ENCODE assay signal across 8 cellular contexts in the genomic region with DNA sequence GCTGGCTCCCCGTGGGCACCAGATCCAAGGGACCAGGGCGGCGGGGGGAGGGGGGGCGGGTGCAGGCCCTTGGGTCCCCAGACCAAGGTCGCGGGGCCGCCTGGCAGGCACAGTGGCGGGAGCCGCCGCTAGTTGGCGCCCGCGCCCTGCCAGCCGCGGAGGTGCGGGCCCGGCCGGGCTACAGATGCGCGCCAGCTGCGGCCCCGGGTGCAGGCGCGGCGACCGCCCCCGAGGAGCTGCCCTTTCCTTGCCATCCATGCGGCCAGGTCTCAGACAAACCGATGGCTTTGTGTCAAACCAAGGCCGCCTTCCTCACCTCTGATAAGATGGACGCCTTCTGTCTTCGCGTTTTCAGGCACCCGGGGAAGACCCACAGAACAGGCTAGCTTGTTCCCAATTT. TPM values are rescaled to one million over a fixed set of nuclear protein-coding genes. Genes with fewer than 3 reads are reported as not detected.
A peak's percentile ranks its signal among the peaks of the same experiment; 100 is the strongest.
DNase-seq lines count a peak whose midpoint lies in the region; ATAC-seq and TF ChIP-seq lines count a peak whose summit lies in the region.

No MANE protein-coding gene starts in this region.

- ATAC-seq in T-helper 17 cell (no peak), GM21515 (IDR thresholded peaks at IDR 0.05; ENCODE audit: unreplicated experiment) (no peak)
- ATAC-seq in stimulated activated effector memory CD8-positive, alpha-beta T cell treated with anti-CD3 and anti-CD28 coated beads, Interleukin-12 subunit alpha, Interleukin-12 subunit beta, amount 100 ng/mL, for 72 hours = peak; percentile 25

- peaks cover 3% of the 10 kb centered on the region; the same call in 1 of the 2 replicates for H3K4me1 ChIP-seq in HEK293 (ENCODE audit: control insufficient read depth, insufficient read depth, low read length)

- CTCF ChIA-PET in HEK293 (lab: Yijun Ruan, JAX) = interaction anchor here (0.6 to 2.1 kb wide), 14 partner anchors 14 to 348 kb away, joined by 3 to 24 read pairs (median 3); no protein-coding TSS in a partner anchor

- no peaks in the 10 kb centered on the region for H3K9me3 Mint-ChIP-seq in stimulated activated effector memory CD8-positive, alpha-beta T cell treated with anti-CD3 and anti-CD28 coated beads, Interleukin-12 subunit alpha, Interleukin-12 subunit beta, amount 100 ng/mL, for 72 hours

- in situ Hi-C loops in astrocyte of the spinal cord (cut with HindIII; ENCODE audit: low sequenced_read_pairs) = loop anchor here (25.0 kb wide), 1 partner anchor 280 kb away; no protein-coding TSS in a partner anchor

- H3K36me3 Mint-ChIP-seq in T-helper 17 cell (ENCODE audit: low read depth) = peaks cover 2% of the 10 kb centered on the region
- H3K36me3 Mint-ChIP-seq in stimulated activated effector memory CD8-positive, alpha-beta T cell treated with anti-CD3 and anti-CD28 coated beads, Interleukin-12 subunit alpha, Interleukin-12 subunit beta, amount 100 ng/mL, for 72 hours = peaks cover 95% of the 10 kb centered on the region

- peaks cover 22% of the 10 kb centered on the region for H3K4me1 Mint-ChIP-seq in T-helper 17 cell
- H3K4me1 Mint-ChIP-seq in stimulated activated effector memory CD8-positive, alpha-beta T cell treated with anti-CD3 and anti-CD28 coated beads, Interleukin-12 subunit alpha, Interleukin-12 subunit beta, amount 100 ng/mL, for 72 hours = peaks cover 50% of the 10 kb centered on the region

- TF ChIP-seq CTCF in AG10803 (conservative IDR thresholded peaks at IDR 0.05; ENCODE audit: low read length) (peak; percentile 18; the same call in 1 of the 2 replicates), HEK293 (tag by site-specific recombination; IDR thresholded peaks at IDR 0.05) (no peak), astrocyte of the spinal cord (IDR thresholded peaks at IDR 0.05; ENCODE audit: low read depth, low read length) (peak; percentile 49)

- peak overlapping the region; percentile 68 for H3K27ac Mint-ChIP-seq in T-helper 17 cell
- H3K27ac Mint-ChIP-seq in stimulated activated effector memory CD8-positive, alpha-beta T cell treated with anti-CD3 and anti-CD28 coated beads, Interleukin-12 subunit alpha, Interleukin-12 subunit beta, amount 100 ng/mL, for 72 hours = peak overlapping the region; percentile 86

- peak overlapping the region; percentile 41 for H3K4me3 Mint-ChIP-seq in T-helper 17 cell
- peak overlapping the region; percentile 67 for H3K4me3 Mint-ChIP-seq in stimulated activated effector memory CD8-positive, alpha-beta T cell treated with anti-CD3 and anti-CD28 coated beads, Interleukin-12 subunit alpha, Interleukin-12 subunit beta, amount 100 ng/mL, for 72 hours

- DNase-seq in AG10803 (ENCODE audit: low read depth) (peak; percentile 11), T-helper 17 cell (peak; percentile 57 to 72 (median 71)), astrocyte of the spinal cord (ENCODE audit: low read depth, low spot score) (no peak), kidney tubule cell (ENCODE audit: low spot score) (peak; percentile 22), NCI-H2171 (lab: John Stamatoyannopoulos, UW) (no peak)
- peak; percentile 74 to 81 for DNase-seq in stimulated activated effector memory CD8-positive, alpha-beta T cell treated with anti-CD3 and anti-CD28 coated beads, Interleukin-12 subunit alpha, Interleukin-12 subunit beta, amount 100 ng/mL, for 72 hours (ENCODE audit: low spot score in 2 of 2)

- no peaks in the 10 kb centered on the region for H3K9me3 ChIP-seq in HEK293 (ENCODE audit: control insufficient read depth, insufficient read depth, low read depth, low read length)
- H3K9me3 ChIP-seq in T-helper 17 cell (ENCODE audit: control insufficient read depth, low read length, poor library complexity, severe bottlenecking) = no peaks in the 10 kb centered on the region

- no peak overlapping the region for H3K27ac ChIP-seq in HEK293 (ENCODE audit: extremely low read depth, low read depth, low read length)

- H3K27me3 Mint-ChIP-seq in T-helper 17 cell = no peaks in the 10 kb centered on the region

- no peaks in the 10 kb centered on the region for H3K36me3 ChIP-seq in HEK293 (ENCODE audit: control insufficient read depth in 2 of 2, insufficient read depth in 1 of 2, low read length in 2 of 2)

- POLR2A ChIA-PET in HEK293 (lab: Yijun Ruan, JAX) = no interaction called here

- H3K4me3 ChIP-seq in AG10803 (ENCODE audit: low read length) (no peak overlapping the region), HEK293 (ENCODE audit: low read depth, low read length) (no peak overlapping the region), astrocyte of the spinal cord (ENCODE audit: low read depth, low read length) (no peak overlapping the region)

TF ChIP-seq in HEK293, 187 proteins besides CTCF, POLR2A, EP300 and RAD21:
- TF ChIP-seq ZNF223 (tag by site-specific recombination; IDR thresholded peaks at IDR 0.05) = peak; percentile 50; the same call in 1 of the 2 replicates
- peak; percentile 95 for TF ChIP-seq ZNF335 (tag by site-specific recombination; conservative IDR thresholded peaks at IDR 0.05)
- TF ChIP-seq ZNF350 (tag by site-specific recombination; IDR thresholded peaks at IDR 0.05) = no peak
- TF ChIP-seq, protein P1, sequence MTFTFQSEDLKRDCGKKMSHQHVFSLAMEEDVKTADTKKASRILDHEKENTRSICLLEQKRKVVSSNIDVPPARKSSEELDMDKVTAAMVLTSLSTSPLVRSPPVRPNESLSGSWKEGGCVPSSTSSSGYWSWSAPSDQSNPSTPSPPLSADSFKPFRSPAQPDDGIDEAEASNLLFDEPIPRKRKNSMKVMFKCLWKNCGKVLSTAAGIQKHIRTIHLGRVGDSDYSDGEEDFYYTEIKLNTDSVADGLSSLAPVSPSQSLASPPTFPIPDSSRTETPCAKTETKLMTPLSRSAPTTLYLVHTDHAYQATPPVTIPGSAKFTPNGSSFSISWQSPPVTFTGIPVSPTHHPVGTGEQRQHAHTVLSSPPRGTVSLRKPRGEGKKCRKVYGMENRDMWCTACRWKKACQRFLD (tag by site-specific recombination; IDR thresholded peaks at IDR 0.05) = no peak
- TF ChIP-seq ZNF560 (tag by site-specific recombination; IDR thresholded peaks at IDR 0.05; ENCODE audit: borderline replicate concordance) = no peak
- TF ChIP-seq, protein P2, sequence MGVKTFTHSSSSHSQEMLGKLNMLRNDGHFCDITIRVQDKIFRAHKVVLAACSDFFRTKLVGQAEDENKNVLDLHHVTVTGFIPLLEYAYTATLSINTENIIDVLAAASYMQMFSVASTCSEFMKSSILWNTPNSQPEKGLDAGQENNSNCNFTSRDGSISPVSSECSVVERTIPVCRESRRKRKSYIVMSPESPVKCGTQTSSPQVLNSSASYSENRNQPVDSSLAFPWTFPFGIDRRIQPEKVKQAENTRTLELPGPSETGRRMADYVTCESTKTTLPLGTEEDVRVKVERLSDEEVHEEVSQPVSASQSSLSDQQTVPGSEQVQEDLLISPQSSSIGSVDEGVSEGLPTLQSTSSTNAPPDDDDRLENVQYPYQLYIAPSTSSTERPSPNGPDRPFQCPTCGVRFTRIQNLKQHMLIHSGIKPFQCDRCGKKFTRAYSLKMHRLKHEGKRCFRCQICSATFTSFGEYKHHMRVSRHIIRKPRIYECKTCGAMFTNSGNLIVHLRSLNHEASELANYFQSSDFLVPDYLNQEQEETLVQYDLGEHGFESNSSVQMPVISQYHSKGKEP (tag by site-specific recombination; IDR thresholded peaks at IDR 0.05) = 0 out of 2 replicates have a peak, but pooled peaks have one; percentile 10
- TF ChIP-seq ZNF121 (tag by site-specific recombination; IDR thresholded peaks at IDR 0.05) = no peak
- TF ChIP-seq, protein P3, sequence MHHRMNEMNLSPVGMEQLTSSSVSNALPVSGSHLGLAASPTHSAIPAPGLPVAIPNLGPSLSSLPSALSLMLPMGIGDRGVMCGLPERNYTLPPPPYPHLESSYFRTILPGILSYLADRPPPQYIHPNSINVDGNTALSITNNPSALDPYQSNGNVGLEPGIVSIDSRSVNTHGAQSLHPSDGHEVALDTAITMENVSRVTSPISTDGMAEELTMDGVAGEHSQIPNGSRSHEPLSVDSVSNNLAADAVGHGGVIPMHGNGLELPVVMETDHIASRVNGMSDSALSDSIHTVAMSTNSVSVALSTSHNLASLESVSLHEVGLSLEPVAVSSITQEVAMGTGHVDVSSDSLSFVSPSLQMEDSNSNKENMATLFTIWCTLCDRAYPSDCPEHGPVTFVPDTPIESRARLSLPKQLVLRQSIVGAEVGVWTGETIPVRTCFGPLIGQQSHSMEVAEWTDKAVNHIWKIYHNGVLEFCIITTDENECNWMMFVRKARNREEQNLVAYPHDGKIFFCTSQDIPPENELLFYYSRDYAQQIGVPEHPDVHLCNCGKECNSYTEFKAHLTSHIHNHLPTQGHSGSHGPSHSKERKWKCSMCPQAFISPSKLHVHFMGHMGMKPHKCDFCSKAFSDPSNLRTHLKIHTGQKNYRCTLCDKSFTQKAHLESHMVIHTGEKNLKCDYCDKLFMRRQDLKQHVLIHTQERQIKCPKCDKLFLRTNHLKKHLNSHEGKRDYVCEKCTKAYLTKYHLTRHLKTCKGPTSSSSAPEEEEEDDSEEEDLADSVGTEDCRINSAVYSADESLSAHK (tag by site-specific recombination; IDR thresholded peaks at IDR 0.05) = no peak
- TF ChIP-seq ZNF37A (tag by site-specific recombination; IDR thresholded peaks at IDR 0.05) = no peak
- TF ChIP-seq, protein P4, sequence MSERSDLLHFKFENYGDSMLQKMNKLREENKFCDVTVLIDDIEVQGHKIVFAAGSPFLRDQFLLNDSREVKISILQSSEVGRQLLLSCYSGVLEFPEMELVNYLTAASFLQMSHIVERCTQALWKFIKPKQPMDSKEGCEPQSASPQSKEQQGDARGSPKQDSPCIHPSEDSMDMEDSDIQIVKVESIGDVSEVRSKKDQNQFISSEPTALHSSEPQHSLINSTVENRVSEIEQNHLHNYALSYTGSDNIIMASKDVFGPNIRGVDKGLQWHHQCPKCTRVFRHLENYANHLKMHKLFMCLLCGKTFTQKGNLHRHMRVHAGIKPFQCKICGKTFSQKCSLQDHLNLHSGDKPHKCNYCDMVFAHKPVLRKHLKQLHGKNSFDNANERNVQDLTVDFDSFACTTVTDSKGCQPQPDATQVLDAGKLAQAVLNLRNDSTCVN (tag by site-specific recombination; optimal IDR thresholded peaks at IDR 0.05) = peak; percentile 49
- peak; percentile 77 for TF ChIP-seq ZSCAN30 (tag by site-specific recombination; IDR thresholded peaks at IDR 0.05)

RNA-seq across cellular contexts. Expression of a gene that starts 2.2 kb away (rescaled TPM):
- total RNA-seq in T-helper 17 cell = 100 to 1,000 TPM; 186 to 243 TPM

Comparison
In these comparisons a context has a peak if more than half of its experiments do, and no peak if none do; other contexts are left out.
1. DNase-seq: peak in AG10803 (single experiment), T-helper 17 cell (3 of 3), kidney tubule cell (single experiment) and stimulated activated effector memory CD8-positive, alpha-beta T cell treated with anti-CD3 and anti-CD28 coated beads, Interleukin-12 subunit alpha, Interleukin-12 subunit beta, amount 100 ng/mL, for 72 hours (2 of 2); none in astrocyte of the spinal cord (single experiment) and NCI-H2171 (single experiment).